24 cellular contexts compared by ENCODE assay signal in the genomic region with DNA sequence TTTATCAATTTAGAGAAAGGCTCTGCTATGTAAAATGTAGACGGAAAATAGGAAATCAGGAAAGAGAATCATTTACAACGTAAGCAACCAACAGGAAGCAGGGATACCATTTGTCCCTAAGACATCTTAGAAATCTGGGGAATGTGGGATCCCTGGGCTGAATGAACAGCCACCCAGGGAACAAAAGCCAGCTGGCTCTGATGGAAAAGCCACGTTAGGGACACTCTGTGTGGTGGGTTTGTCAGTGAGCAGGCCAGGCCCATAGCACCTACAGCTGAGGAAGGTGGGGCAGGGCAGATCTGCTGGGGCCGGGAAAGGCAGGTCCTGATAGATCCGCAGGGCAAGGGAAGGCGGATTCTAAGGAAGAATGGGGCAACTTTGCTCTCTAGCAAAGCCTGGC.
"Had no signal": no experiment of that assay in that cellular context is flagged by ENCODE, and none has a peak within 500 bp of the region (broad histone marks: within the 10 kb centered on the region; RNA-seq: fewer than 3 reads in every experiment).

No MANE protein-coding gene starts in this region.

- H3K27me3 ChIP-seq: gastrocnemius medialis, testis, transverse colon had no signal

- H3K27ac Mint-ChIP-seq: activated naive CD4-positive, alpha-beta T cell treated with anti-CD3 and anti-CD28 coated beads, Interleukin-2, amount 50 U/mL, for 72 hours; activated T-cell treated with anti-CD3 and anti-CD28 coated beads, Interleukin-2, amount 50 U/mL, for 72 hours; naive B cell had no signal

- H3K36me3 Mint-ChIP-seq: activated naive CD4-positive, alpha-beta T cell treated with anti-CD3 and anti-CD28 coated beads, Interleukin-2, amount 50 U/mL, for 72 hours; naive B cell had no signal

- H3K4me3 ChIP-seq: gastrocnemius medialis, left ventricle myocardium inferior, lung, mucosa of descending colon, testis, transverse colon had no signal

- H3K27ac ChIP-seq: gastrocnemius medialis, left ventricle myocardium inferior, parathyroid adenoma, testis, transverse colon had no signal

- H3K4me3 Mint-ChIP-seq: activated T-cell treated with anti-CD3 and anti-CD28 coated beads, Interleukin-2, amount 50 U/mL, for 72 hours; central memory CD8-positive, alpha-beta T cell; naive B cell had no signal

- H3K9me3 Mint-ChIP-seq: activated naive CD4-positive, alpha-beta T cell treated with anti-CD3 and anti-CD28 coated beads, Interleukin-2, amount 50 U/mL, for 72 hours; activated T-cell treated with anti-CD3 and anti-CD28 coated beads, Interleukin-2, amount 50 U/mL, for 72 hours; central memory CD8-positive, alpha-beta T cell; naive B cell had no signal

- H3K36me3 ChIP-seq: gastrocnemius medialis, left ventricle myocardium inferior, transverse colon had no signal

- ATAC-seq: activated naive CD4-positive, alpha-beta T cell treated with anti-CD3 and anti-CD28 coated beads, Interleukin-2, amount 50 U/mL, for 72 hours; activated T-cell treated with anti-CD3 and anti-CD28 coated beads, Interleukin-2, amount 50 U/mL, for 72 hours; gastrocnemius medialis; mucosa of descending colon; right cardiac atrium had no signal

- DNase-seq: activated CD4-positive, alpha-beta T cell treated with anti-CD3 and anti-CD28 coated beads for 4 hours; activated CD4-positive, alpha-beta T cell treated with anti-CD3 and anti-CD28 coated beads, Interleukin-2, amount 50 U/mL, for 4 hours; activated naive CD4-positive, alpha-beta T cell; activated T-cell treated with anti-CD3 and anti-CD28 coated beads for 4 hours; activated T-cell treated with anti-CD3 and anti-CD28 coated beads, Interleukin-2, amount 50 U/mL, for 72 hours; anterior cingulate cortex; dermis blood vessel endothelial cell; effector CD4-positive, alpha-beta T cell; gastrocnemius medialis; glutamatergic neuron; hippocampal formation; left ventricle myocardium inferior; mucosa of descending colon; naive B cell; right cardiac atrium; stimulated activated CD4-positive, alpha-beta T cell treated with anti-CD3 and anti-CD28 coated beads, Interleukin-2, amount 100 ng/mL, for 48 hours; stimulated activated naive CD4-positive, alpha-beta T cell treated with Interleukin-2 at 50 U/mL for 16 hours; T-helper 1 cell; testis; transverse colon had no signal

- H3K9me3 ChIP-seq: gastrocnemius medialis, left ventricle myocardium inferior, mucosa of descending colon, testis, transverse colon had no signal

- H3K4me1 Mint-ChIP-seq: central memory CD8-positive, alpha-beta T cell; naive B cell had no signal
